14 cellular contexts compared by ENCODE assay signal in genomic region chr3:160616311-160616710, GRCh38. TPM values are rescaled to one million over a fixed set of nuclear protein-coding genes. Genes with fewer than 3 reads are reported as not detected.
DNase-seq lines count a peak whose midpoint lies in the region; ATAC-seq, FAIRE-seq and TF ChIP-seq lines count a peak whose summit lies in the region.
"Had no signal": no experiment of that assay in that cellular context is flagged by ENCODE, and none has a peak within 500 bp of the region (broad histone marks: within the 10 kb centered on the region; RNA-seq: fewer than 3 reads in every experiment).

No MANE protein-coding gene starts in this region.

- DNase-seq in mammary epithelial cell (no peak), breast epithelium (ENCODE audit: low spot score in 2 of 2) (no peak), astrocyte (ENCODE audit: low read depth) (peak; percentile 46), lung (ENCODE audit: low spot score) (no peak), immature natural killer cell (no peak)
- no peak for DNase-seq in stimulated activated effector memory CD8-positive, alpha-beta T cell treated with anti-CD3 and anti-CD28 coated beads, Interleukin-12 subunit alpha, Interleukin-12 subunit beta, amount 100 ng/mL, for 72 hours (ENCODE audit: low spot score in 2 of 2)
- no peak for DNase-seq in CD4-positive, alpha-beta T cell
- DNase-seq: C1 segment of cervical spinal cord, NCI-H1436, NCI-H2081, NCI-H524 had no signal

- H3K4me2 ChIP-seq in mammary epithelial cell (ENCODE audit: insufficient read depth, low read depth, low read length) = peak overlapping the region; percentile 24
- H3K4me2 ChIP-seq in astrocyte (ENCODE audit: low read length) = peak overlapping the region; percentile 51

- H3K9me3 ChIP-seq in mammary epithelial cell (replicated peaks; ENCODE audit: insufficient read depth, low read length) = no peaks in the 10 kb centered on the region
- H3K9me3 ChIP-seq in breast epithelium = no peaks in the 10 kb centered on the region
- no peaks in the 10 kb centered on the region for H3K9me3 ChIP-seq in astrocyte (ENCODE audit: insufficient read depth, low read depth, low read length)
- no peaks in the 10 kb centered on the region for H3K9me3 ChIP-seq in lung (ENCODE audit: control insufficient read depth in 2 of 2, insufficient read depth in 1 of 2, low read length in 1 of 2)
- H3K9me3 ChIP-seq in CD4-positive, alpha-beta T cell (ENCODE audit: control insufficient read depth, low read length) = no peaks in the 10 kb centered on the region

- H3K36me3 ChIP-seq in mammary epithelial cell (ENCODE audit: insufficient read depth, low read length) = no peaks in the 10 kb centered on the region
- no peaks in the 10 kb centered on the region for H3K36me3 ChIP-seq in breast epithelium
- H3K36me3 ChIP-seq in astrocyte (ENCODE audit: insufficient read depth, low read length) = no peaks in the 10 kb centered on the region
- no peaks in the 10 kb centered on the region for H3K36me3 ChIP-seq in lung (ENCODE audit: control insufficient read depth in 2 of 2, insufficient read depth in 2 of 2, low read length in 2 of 2)

- H3K79me2 ChIP-seq in mammary epithelial cell (ENCODE audit: insufficient read depth, low read length) (no peaks in the 10 kb centered on the region), astrocyte (ENCODE audit: insufficient read depth, low read length) (no peaks in the 10 kb centered on the region)

- H3K9ac ChIP-seq in mammary epithelial cell (ENCODE audit: insufficient read depth, low read length) (no peak overlapping the region), astrocyte (ENCODE audit: low read length) (no peak overlapping the region)

- H3K27ac ChIP-seq in mammary epithelial cell (ENCODE audit: insufficient read depth, low read depth, low read length) (no peak overlapping the region), breast epithelium (no peak overlapping the region), astrocyte (ENCODE audit: low read depth, low read length) (peak overlapping the region; percentile 32), lung (ENCODE audit: low read depth in 1 of 2, low read length in 1 of 2) (no peak overlapping the region)
- H3K27ac ChIP-seq in CD4-positive, alpha-beta T cell (ENCODE audit: low read depth, low read length) = no peak overlapping the region
- H3K27ac ChIP-seq: 22Rv1 had no signal

- H4K20me1 ChIP-seq in mammary epithelial cell (ENCODE audit: insufficient read depth, low read length) = no peaks in the 10 kb centered on the region
- H4K20me1 ChIP-seq in astrocyte (ENCODE audit: insufficient read depth, low read length) = no peaks in the 10 kb centered on the region

- H3K36me3 Mint-ChIP-seq in astrocyte (ENCODE audit: low read depth, unreplicated experiment) (no peaks in the 10 kb centered on the region), immature natural killer cell (no peaks in the 10 kb centered on the region)
- no peaks in the 10 kb centered on the region for H3K36me3 Mint-ChIP-seq in stimulated activated effector memory CD8-positive, alpha-beta T cell treated with anti-CD3 and anti-CD28 coated beads, Interleukin-12 subunit alpha, Interleukin-12 subunit beta, amount 100 ng/mL, for 72 hours
- H3K36me3 Mint-ChIP-seq in CD4-positive, alpha-beta T cell (ENCODE audit: low read depth) = no peaks in the 10 kb centered on the region

- H3K27ac Mint-ChIP-seq in astrocyte (ENCODE audit: unreplicated experiment) (peak overlapping the region; percentile 3), immature natural killer cell (no peak overlapping the region)
- no peak overlapping the region for H3K27ac Mint-ChIP-seq in stimulated activated effector memory CD8-positive, alpha-beta T cell treated with anti-CD3 and anti-CD28 coated beads, Interleukin-12 subunit alpha, Interleukin-12 subunit beta, amount 100 ng/mL, for 72 hours
- no peak overlapping the region for H3K27ac Mint-ChIP-seq in CD4-positive, alpha-beta T cell
- H3K27ac Mint-ChIP-seq: IgD-negative memory B cell had no signal

- intact Hi-C loops in mammary epithelial cell (cut with micrococcal nuclease) (no loop called here), breast epithelium (cut with DNase I; ENCODE audit: low total_unique reads) (no loop called here)
- intact Hi-C loops in CD4-positive, alpha-beta T cell (cut with DNase I, micrococcal nuclease) = no loop called here

- TF ChIP-seq CTCF in mammary epithelial cell (conservative IDR thresholded peaks at IDR 0.05 in 1 of 2, IDR thresholded peaks at IDR 0.05 in 1 of 2; ENCODE audit: extremely low read depth in 1 of 2, insufficient read depth in 1 of 2, low read depth in 1 of 2, low read length in 2 of 2) (no peak), breast epithelium (IDR thresholded peaks at IDR 0.05) (no peak), astrocyte (IDR thresholded peaks at IDR 0.05; ENCODE audit: insufficient read depth, low read depth, low read length) (no peak), lung (IDR thresholded peaks at IDR 0.05; ENCODE audit: control extremely low read depth, extremely low read depth) (no peak)
- no peak for TF ChIP-seq CTCF in CD4-positive, alpha-beta T cell (IDR thresholded peaks at IDR 0.05)

- in situ Hi-C loops in mammary epithelial cell (cut with MboI; ENCODE audit: low sequenced_read_pairs in 2 of 2) = no loop called here

- H3K4me3 ChIP-seq in mammary epithelial cell (replicated peaks in 1 of 3; ENCODE audit: insufficient read depth in 1 of 3, low read depth in 2 of 3, low read length in 3 of 3) = no peak overlapping the region
- no peak overlapping the region for H3K4me3 ChIP-seq in breast epithelium
- no peak overlapping the region for H3K4me3 ChIP-seq in astrocyte (ENCODE audit: insufficient read depth, low read depth, low read length)
- H3K4me3 ChIP-seq in lung = no peak overlapping the region

- H2AFZ ChIP-seq in mammary epithelial cell (ENCODE audit: low read depth, low read length) = no peak overlapping the region
- H2AFZ ChIP-seq in astrocyte (ENCODE audit: low read depth, low read length) = no peak overlapping the region

- TF ChIP-seq POLR2A in breast epithelium (IDR thresholded peaks at IDR 0.05) = no peak

- no TSS peak for BruUV-seq in mammary epithelial cell (replicated peaks; lab: Mats Ljungman, UMichigan)

- no peaks in the 10 kb centered on the region for H3K27me3 ChIP-seq in mammary epithelial cell (ENCODE audit: insufficient read depth, low read length)
- H3K27me3 ChIP-seq in breast epithelium = no peaks in the 10 kb centered on the region
- H3K27me3 ChIP-seq in astrocyte (ENCODE audit: insufficient read depth, low read length) = no peaks in the 10 kb centered on the region
- H3K27me3 ChIP-seq in lung (ENCODE audit: control insufficient read depth, insufficient read depth) = no peaks in the 10 kb centered on the region
- peaks cover 6% of the 10 kb centered on the region for H3K27me3 ChIP-seq in CD4-positive, alpha-beta T cell (ENCODE audit: control insufficient read depth, insufficient read depth, low read length)

- H3K4me3 Mint-ChIP-seq in astrocyte (ENCODE audit: unreplicated experiment) (no peak overlapping the region), immature natural killer cell (no peak overlapping the region)
- H3K4me3 Mint-ChIP-seq in stimulated activated effector memory CD8-positive, alpha-beta T cell treated with anti-CD3 and anti-CD28 coated beads, Interleukin-12 subunit alpha, Interleukin-12 subunit beta, amount 100 ng/mL, for 72 hours = no peak overlapping the region
- no peak overlapping the region for H3K4me3 Mint-ChIP-seq in CD4-positive, alpha-beta T cell
- H3K4me3 Mint-ChIP-seq: IgD-negative memory B cell had no signal

- no peak for FAIRE-seq in astrocyte (lab: Jason Lieb, UNC)

- ATAC-seq in lung (ENCODE audit: insufficient read depth, low FRiP score) (peak; percentile 20), GM21528 (IDR thresholded peaks at IDR 0.05; ENCODE audit: low FRiP score, unreplicated experiment) (no peak)
- ATAC-seq in stimulated activated effector memory CD8-positive, alpha-beta T cell treated with anti-CD3 and anti-CD28 coated beads, Interleukin-12 subunit alpha, Interleukin-12 subunit beta, amount 100 ng/mL, for 72 hours = peak; percentile 13
- ATAC-seq in CD4-positive, alpha-beta T cell (ENCODE audit: poor library complexity) = no peak

- POLR2A ChIA-PET in CD4-positive, alpha-beta T cell (lab: Charles Lee) = no interaction called here

- H3K27me3 Mint-ChIP-seq in astrocyte (ENCODE audit: low read depth, unreplicated experiment) (peaks cover 2% of the 10 kb centered on the region), immature natural killer cell (ENCODE audit: low read depth in 3 of 3) (peaks cover 7 to 22% (median 22%) of the 10 kb centered on the region in 3 donors)
- peaks cover 41% of the 10 kb centered on the region for H3K27me3 Mint-ChIP-seq in CD4-positive, alpha-beta T cell

- H3K9me3 Mint-ChIP-seq in astrocyte (ENCODE audit: unreplicated experiment) = no peaks in the 10 kb centered on the region
- H3K9me3 Mint-ChIP-seq in stimulated activated effector memory CD8-positive, alpha-beta T cell treated with anti-CD3 and anti-CD28 coated beads, Interleukin-12 subunit alpha, Interleukin-12 subunit beta, amount 100 ng/mL, for 72 hours = no peaks in the 10 kb centered on the region
- H3K9me3 Mint-ChIP-seq in immature natural killer cell = peaks cover 0 to 3% (median 0%) of the 10 kb centered on the region in 6 donors
- H3K9me3 Mint-ChIP-seq in CD4-positive, alpha-beta T cell = no peaks in the 10 kb centered on the region
- H3K9me3 Mint-ChIP-seq: IgD-negative memory B cell had no signal

- CTCF ChIA-PET in mammary epithelial cell (lab: Charles Lee; ENCODE audit: low non-redundant PET) = no interaction called here
- CTCF ChIA-PET in CD4-positive, alpha-beta T cell (lab: Charles Lee) = no interaction called here

- peaks cover 36% of the 10 kb centered on the region for H3K4me1 ChIP-seq in mammary epithelial cell (ENCODE audit: insufficient read depth, low read length)
- H3K4me1 ChIP-seq in breast epithelium = no peaks in the 10 kb centered on the region
- H3K4me1 ChIP-seq in astrocyte (ENCODE audit: insufficient read depth, low read length) = peaks cover 10% of the 10 kb centered on the region
- no peaks in the 10 kb centered on the region for H3K4me1 ChIP-seq in lung (ENCODE audit: control insufficient read depth in 2 of 2, insufficient read depth in 2 of 2, low read length in 2 of 2)

- H3K4me1 Mint-ChIP-seq in astrocyte (ENCODE audit: low read depth, unreplicated experiment) = peaks cover 13% of the 10 kb centered on the region
- H3K4me1 Mint-ChIP-seq in stimulated activated effector memory CD8-positive, alpha-beta T cell treated with anti-CD3 and anti-CD28 coated beads, Interleukin-12 subunit alpha, Interleukin-12 subunit beta, amount 100 ng/mL, for 72 hours = no peaks in the 10 kb centered on the region
- no peaks in the 10 kb centered on the region for H3K4me1 Mint-ChIP-seq in immature natural killer cell
- H3K4me1 Mint-ChIP-seq in CD4-positive, alpha-beta T cell (ENCODE audit: low read depth) = no peaks in the 10 kb centered on the region
- H3K4me1 Mint-ChIP-seq: IgD-negative memory B cell had no signal

- dilution Hi-C loops in mammary epithelial cell (cut with HindIII; ENCODE audit: low sequenced_read_pairs) = no loop called here

RNA-seq across cellular contexts. Expression of gene KPNA4, which starts 50.9 kb away (rescaled TPM):
- total RNA-seq in mammary epithelial cell = 100 to 1,000 TPM in 1 of 2 donors, 10 to 100 TPM in 1; 54.0 to 104 TPM
- 22.2 TPM for polyA plus RNA-seq in mammary epithelial cell
- polyA minus RNA-seq in mammary epithelial cell = 40.3 TPM
- total RNA-seq in breast epithelium = 10 to 100 TPM; 25.2 to 39.2 (median 35.6) TPM
- total RNA-seq in astrocyte = 80.8 and 105 TPM in 2 replicates
- 10 to 100 TPM; 32.0 to 35.9 TPM for total RNA-seq in lung
- 10 to 100 TPM; 12.5 to 15.1 TPM for polyA plus RNA-seq in lung
- 10 to 100 TPM; 10.5 to 12.0 (median 10.9) TPM for polyA plus RNA-seq in immature natural killer cell
- total RNA-seq in CD4-positive, alpha-beta T cell = 10 to 100 TPM; 44.0 to 49.4 TPM

Comparison
In these comparisons a context has a peak if more than half of its experiments do, and no peak if none do; other contexts are left out.
1. ATAC-seq: peak in lung (single experiment) and stimulated activated effector memory CD8-positive, alpha-beta T cell treated with anti-CD3 and anti-CD28 coated beads, Interleukin-12 subunit alpha, Interleukin-12 subunit beta, amount 100 ng/mL, for 72 hours (single experiment); none in GM21528 (single experiment) and CD4-positive, alpha-beta T cell (single experiment).